In the genomic region with DNA sequence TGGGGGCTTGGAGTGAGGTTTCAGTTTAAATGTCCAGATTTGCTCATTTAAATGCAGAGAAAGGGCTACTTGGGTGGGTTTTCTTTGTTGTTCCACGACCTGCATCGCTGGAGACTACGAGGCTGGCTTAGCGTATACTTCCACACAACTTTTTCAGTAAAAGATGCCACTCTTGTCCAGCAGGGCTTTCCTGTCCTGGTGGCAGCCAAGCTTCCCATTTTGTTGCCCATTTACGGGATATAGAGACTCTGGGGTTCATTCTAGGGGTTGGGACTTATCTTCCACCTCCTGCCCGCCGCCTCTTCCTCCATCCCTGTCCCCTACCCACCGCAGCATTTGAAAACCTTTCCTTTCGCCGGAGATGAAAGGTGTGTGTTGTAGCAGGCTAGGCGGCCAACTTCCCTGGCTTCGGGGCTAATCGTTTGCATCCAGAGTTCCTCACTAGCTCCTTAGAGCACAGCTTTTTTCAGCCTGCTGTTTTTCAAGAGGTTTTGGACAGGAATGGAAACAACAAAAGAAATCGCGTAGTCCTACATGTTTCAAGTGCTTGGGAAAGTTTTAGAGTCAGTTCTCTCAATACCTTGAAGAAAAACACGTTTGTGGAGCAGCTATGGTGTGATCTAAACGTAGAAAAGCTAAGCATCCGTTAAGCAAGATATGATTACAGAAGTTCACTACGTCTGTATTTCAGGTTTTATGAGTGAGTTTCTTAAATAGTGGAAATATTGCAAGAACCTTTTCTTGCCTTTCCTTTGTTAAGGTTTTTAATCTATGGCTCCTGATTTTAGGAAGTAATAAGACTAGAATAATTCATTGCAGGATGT, we compare ENCODE assay signal across 8 cellular contexts. TPM values are rescaled to one million over a fixed set of nuclear protein-coding genes. Genes with fewer than 3 reads are reported as not detected.
DNase-seq lines count a peak whose midpoint lies in the region; ATAC-seq and TF ChIP-seq lines count a peak whose summit lies in the region.

No MANE protein-coding gene starts in this region.

- H3K27me3 ChIP-seq in AG04450 (ENCODE audit: control insufficient read depth, insufficient read depth, low read length), result peaks cover 2% of the 10 kb centered on the region
- no peaks in the 10 kb centered on the region for H3K27me3 ChIP-seq in esophagus (ENCODE audit: control insufficient read depth in 1 of 2, insufficient read depth in 2 of 2, low read length in 2 of 2)
- H3K27me3 ChIP-seq in osteoblast (ENCODE audit: insufficient read depth, low read length), result peaks cover 29% of the 10 kb centered on the region

- H4K20me1 ChIP-seq in osteoblast (ENCODE audit: insufficient read depth, low read length), result no peaks in the 10 kb centered on the region

- H3K36me3 ChIP-seq in esophagus (ENCODE audit: control insufficient read depth in 2 of 2, insufficient read depth in 2 of 2, low read length in 1 of 2) (no peaks in the 10 kb centered on the region), osteoblast (ENCODE audit: insufficient read depth, low read length) (no peaks in the 10 kb centered on the region)

- peak overlapping the region; percentile 53 for H2AFZ ChIP-seq in osteoblast (ENCODE audit: low read length)

- TF ChIP-seq CTCF in AG04450 (IDR thresholded peaks at IDR 0.05; ENCODE audit: low read depth, low read length), result peak; percentile 35; the same call in 1 of the 2 replicates
- peak; percentile 40 for TF ChIP-seq CTCF in GM12864 (IDR thresholded peaks at IDR 0.05; ENCODE audit: low read depth, low read length, missing control alignments)
- TF ChIP-seq CTCF in osteoblast (IDR thresholded peaks at IDR 0.05; ENCODE audit: extremely low read depth, low read depth, low read length), result peak; percentile 33

- H3K27ac ChIP-seq in AG04450 (ENCODE audit: low read depth, low read length), result peak overlapping the region; percentile 39
- H3K27ac ChIP-seq in esophagus (ENCODE audit: low read depth in 2 of 2, low read length in 1 of 2), result peak overlapping the region in 1 of 2 donors; percentile 8
- H3K27ac ChIP-seq in osteoblast (ENCODE audit: low read depth, low read length), result no peak overlapping the region

- ATAC-seq in HG03108 (IDR thresholded peaks at IDR 0.05; ENCODE audit: unreplicated experiment), result peak; percentile 18
- ATAC-seq in GM19467 (IDR thresholded peaks at IDR 0.05; ENCODE audit: unreplicated experiment), result no peak

- DNase-seq in AG04450 (ENCODE audit: low read depth, low spot score) (no peak), GM12864 (ENCODE audit: low read depth) (no peak), SK-N-DZ (ENCODE audit: low spot score) (peak; percentile 62), osteoblast (ENCODE audit: insufficient read length, low spot score, missing footprints) (peak; percentile 74), NCI-H1436 (lab: John Stamatoyannopoulos, UW) (no peak)

- H3K4me3 ChIP-seq in AG04450 (ENCODE audit: low read depth, low read length), result peak overlapping the region; percentile 76
- peak overlapping the region; percentile 80 for H3K4me3 ChIP-seq in GM12864 (ENCODE audit: low read depth, low read length)
- peak overlapping the region; percentile 63 to 67 for H3K4me3 ChIP-seq in esophagus (ENCODE audit: low read depth in 1 of 2, low read length in 2 of 2)
- peak overlapping the region; percentile 69 for H3K4me3 ChIP-seq in osteoblast (ENCODE audit: insufficient read depth, low read length)

- H3K9me3 ChIP-seq in AG04450 (ENCODE audit: control insufficient read depth, insufficient read depth, low read length) (no peaks in the 10 kb centered on the region), esophagus (ENCODE audit: control insufficient read depth in 2 of 2, insufficient read depth in 1 of 2, low read depth in 1 of 2, low read length in 1 of 2) (no peaks in the 10 kb centered on the region), osteoblast (ENCODE audit: low read depth, low read length) (no peaks in the 10 kb centered on the region)

- H3K79me2 ChIP-seq in osteoblast (ENCODE audit: insufficient read depth, low read length), result no peaks in the 10 kb centered on the region

- CTCF ChIA-PET in AG04450 (lab: Charles Lee), result interaction anchor here (0.6 to 1.5 kb wide), 3 partner anchors 26 to 617 kb away, joined by 3 read pairs; partner anchors contain the start of gene PSMA4

- H3K4me1 ChIP-seq in esophagus (ENCODE audit: control insufficient read depth in 2 of 2, insufficient read depth in 2 of 2, low read length in 1 of 2) (peaks cover 0 to 3% of the 10 kb centered on the region in 2 donors), osteoblast (ENCODE audit: insufficient read depth, low read length) (peaks cover 6% of the 10 kb centered on the region)

- POLR2A ChIA-PET in AG04450 (lab: Yijun Ruan, JAX), result interaction anchor here (1.1 to 1.5 kb wide), 2 partner anchors 10 to 25 kb away, joined by 6 to 12 read pairs; no protein-coding TSS in a partner anchor

- 3% methylated on average over 19 of the region's 19 CpGs for WGBS in esophagus, 2 donors

- H3K4me2 ChIP-seq in osteoblast (ENCODE audit: insufficient read depth, low read length), result peak overlapping the region; percentile 86

RNA-seq across cellular contexts. Expression of gene CHRNA5, which starts 0.8 kb away (rescaled TPM):
- polyA plus RNA-seq in AG04450 (2011; rRNA removed) (4.3 and 5.2 TPM in 2 replicates), esophagus (1 to 10 TPM; 1.5 to 2.3 TPM)
- 1.5 and 1.6 TPM in 2 replicates for polyA minus RNA-seq in AG04450 (2011; rRNA and poly(A)+ RNA removed)
- polyA plus RNA-seq in SK-N-DZ (2014; cell fraction: cytosol; rRNA removed), result 37.5 and 42.4 TPM in 2 replicates
- polyA plus RNA-seq in SK-N-DZ (2014; cell fraction: nucleus; rRNA removed), result 17.7 and 24.9 TPM in 2 replicates
- total RNA-seq in osteoblast, result 0.29 and 0.36 TPM in 2 replicates

RNA-seq across cellular contexts. Expression of gene PSMA4, which starts 25.9 kb away (rescaled TPM):
- polyA plus RNA-seq in AG04450 (2011; rRNA removed) (270 and 395 TPM in 2 replicates), esophagus (100 to 1,000 TPM; 109 to 188 TPM)
- 45.7 and 85.6 TPM in 2 replicates for polyA minus RNA-seq in AG04450 (2011; rRNA and poly(A)+ RNA removed)
- polyA plus RNA-seq in SK-N-DZ (2014; cell fraction: cytosol; rRNA removed), result 495 and 518 TPM in 2 replicates
- 255 and 326 TPM in 2 replicates for polyA plus RNA-seq in SK-N-DZ (2014; cell fraction: nucleus; rRNA removed)
- 209 and 214 TPM in 2 replicates for total RNA-seq in osteoblast

RNA-seq across cellular contexts. Expression of gene CHRNA3, which starts 54.6 kb away (rescaled TPM):
- not detected in 2 replicates for polyA plus RNA-seq in AG04450 (2011; rRNA removed)
- 0.14 and 0.17 TPM in 2 replicates for polyA minus RNA-seq in AG04450 (2011; rRNA and poly(A)+ RNA removed)
- polyA plus RNA-seq in SK-N-DZ (2014; cell fraction: cytosol; rRNA removed), result 171 and 197 TPM in 2 replicates
- polyA plus RNA-seq in SK-N-DZ (2014; cell fraction: nucleus; rRNA removed), result 241 and 272 TPM in 2 replicates
- polyA plus RNA-seq in esophagus, result under 1 TPM in 1 of 2 donors, not detected in 1; 0.07 TPM
- not detected in 2 replicates for total RNA-seq in osteoblast

RNA-seq across cellular contexts. Expression of gene HYKK, which starts 58.8 kb away (rescaled TPM):
- polyA plus RNA-seq in AG04450 (2011; rRNA removed) (3.6 and 4.1 TPM in 2 replicates), esophagus (1 to 10 TPM; 2.7 to 2.9 TPM)
- 2.9 and 4.1 TPM in 2 replicates for polyA minus RNA-seq in AG04450 (2011; rRNA and poly(A)+ RNA removed)
- polyA plus RNA-seq in SK-N-DZ (2014; cell fraction: cytosol; rRNA removed), result 1.7 and 6.0 TPM in 2 replicates
- 0.70 and 1.3 TPM in 2 replicates for polyA plus RNA-seq in SK-N-DZ (2014; cell fraction: nucleus; rRNA removed)
- total RNA-seq in osteoblast, result 4.1 and 5.1 TPM in 2 replicates

Comparison
In these comparisons a context has a peak if more than half of its experiments do, and no peak if none do; other contexts are left out.
1. DNase-seq: peak in SK-N-DZ (single experiment) and osteoblast (single experiment); none in AG04450 (single experiment), GM12864 (single experiment) and NCI-H1436 (single experiment).
2. Peak in every context shown above with its lines, with median percentiles within 50 percentile points of each other: H3K4me3 ChIP-seq and CTCF ChIP-seq.